9 cellular contexts compared by ENCODE assay signal in the genomic region with DNA sequence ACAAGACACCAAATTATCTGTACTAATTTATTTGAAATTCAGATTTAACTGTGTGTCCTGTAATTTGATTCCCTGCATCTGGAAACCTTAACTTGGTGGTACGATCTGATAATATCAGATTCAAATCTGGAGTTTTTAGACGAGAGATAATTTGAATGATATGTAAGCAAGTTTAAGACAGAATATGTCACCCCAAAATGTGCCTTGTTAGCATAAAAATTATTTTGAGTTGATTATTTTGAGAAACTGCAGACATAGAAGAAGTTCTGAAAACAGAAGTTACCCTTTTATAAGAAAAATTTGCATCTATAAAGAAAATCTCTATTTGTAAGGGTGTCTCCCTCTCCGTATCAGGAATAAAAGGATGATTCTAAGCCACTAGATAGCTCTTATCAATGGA.
"Had no signal": no experiment of that assay in that cellular context is flagged by ENCODE, and none has a peak within 500 bp of the region (broad histone marks: within the 10 kb centered on the region; RNA-seq: fewer than 3 reads in every experiment).

No MANE protein-coding gene starts in this region.

- H3K9me3 ChIP-seq: HAP-1 had no signal

- H3K27ac Mint-ChIP-seq: HFFc6, IgD-negative memory B cell had no signal

- H3K4me3 ChIP-seq: GM23248, HAP-1 had no signal

- H3K27ac ChIP-seq: GM23248, HL-60 had no signal

- H3K36me3 ChIP-seq: HAP-1 had no signal

- H3K27me3 Mint-ChIP-seq: IgD-negative memory B cell had no signal

- DNase-seq: GM23248, GOT3, H7, HFFc6, KBM-7 had no signal

- H2AFZ ChIP-seq: GM23248 had no signal

- H3K36me3 Mint-ChIP-seq: IgD-negative memory B cell had no signal

- ATAC-seq: HCT116 had no signal

- H3K4me3 Mint-ChIP-seq: HFFc6, IgD-negative memory B cell had no signal

- H3K4me1 ChIP-seq: HAP-1 had no signal

- H3K9ac ChIP-seq: GM23248 had no signal
